24 cellular contexts compared by ENCODE assay signal in the genomic region with DNA sequence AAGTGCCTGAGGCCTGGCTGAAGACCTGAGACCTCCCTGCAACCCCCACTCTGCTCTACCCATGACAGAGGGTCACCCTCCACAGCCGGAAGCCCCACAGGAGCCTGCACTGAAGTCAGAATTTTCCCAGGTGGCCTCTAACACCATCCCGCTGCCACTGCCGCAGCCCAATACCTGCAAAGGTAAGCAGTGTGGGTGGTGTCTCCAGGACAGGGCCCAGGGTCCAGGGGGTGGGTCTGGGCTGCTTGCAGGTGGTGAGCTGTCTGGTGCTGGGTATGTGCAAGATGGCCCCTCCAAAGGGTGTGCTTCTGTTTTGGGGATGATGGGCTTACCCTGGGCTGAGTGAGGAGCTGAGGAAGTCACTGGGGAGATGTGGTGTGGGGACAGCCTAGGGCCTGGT.
DNase-seq lines count a peak whose midpoint lies in the region; ATAC-seq and TF ChIP-seq lines count a peak whose summit lies in the region.
"Had no signal": no experiment of that assay in that cellular context is flagged by ENCODE, and none has a peak within 500 bp of the region (broad histone marks: within the 10 kb centered on the region; RNA-seq: fewer than 3 reads in every experiment).

No MANE protein-coding gene starts in this region.

- no peak overlapping the region for H3K9ac ChIP-seq in neural progenitor cell
- H3K9ac ChIP-seq: BLaER1 treated with 17β-estradiol and CSF1 and Interleukin-3, amounts not matched to agents 10 nM and 100 nM; GM23248 had no signal

- peak; percentile 36 for DNase-seq in H7
- DNase-seq in chondrocyte (ENCODE audit: low spot score) = peak; percentile 86
- no peak for DNase-seq in neural progenitor cell (ENCODE audit: low spot score)
- DNase-seq in spleen = peak; percentile 51
- no peak for DNase-seq in hypothalamus (lab: John Stamatoyannopoulos, UW)
- DNase-seq: 8988T; ACHN; AML-193; BE2C; CD4-positive, alpha-beta T cell; DMS 273 treated with DMSO at 0.1 percent for 48 hours; DMS79; EL; GDM1; GM23248; H9 had no signal

- intact Hi-C loops in spleen (cut with DNase I; ENCODE audit: low total_unique reads) = no loop called here

- H3K9me3 ChIP-seq in neural progenitor cell (ENCODE audit: low read depth) (no peaks in the 10 kb centered on the region), spleen (no peaks in the 10 kb centered on the region)
- H3K9me3 ChIP-seq: A549, BE2C had no signal

- H3K4me1 ChIP-seq in neural progenitor cell (no peaks in the 10 kb centered on the region), spleen (peaks cover 0 to 7% (median 0%) of the 10 kb centered on the region in 6 donors)
- H3K4me1 ChIP-seq: A549 had no signal

- WGBS in spleen, 5 donors = 90 to 100% (median 99%) methylated on average over 1 to 3 of the region's 3 CpGs

- no peak for TF ChIP-seq CTCF in chondrocyte (IDR thresholded peaks at IDR 0.05)
- TF ChIP-seq CTCF in neural progenitor cell (IDR thresholded peaks at IDR 0.05) = no peak
- no peak for TF ChIP-seq CTCF in spleen (IDR thresholded peaks at IDR 0.05 in 8 of 11, conservative IDR thresholded peaks at IDR 0.05 in 3 of 11)

- peaks cover 4% of the 10 kb centered on the region for H3K9me3 Mint-ChIP-seq in chondrocyte (ENCODE audit: low read depth)
- peaks cover 2% of the 10 kb centered on the region for H3K9me3 Mint-ChIP-seq in neural progenitor cell
- H3K9me3 Mint-ChIP-seq: H9 had no signal

- no peak overlapping the region for H2AFZ ChIP-seq in neural progenitor cell (replicated peaks)
- H2AFZ ChIP-seq: GM23248 had no signal

- H3K4me2 ChIP-seq in neural progenitor cell = no peak overlapping the region
- H3K4me2 ChIP-seq: A549; BLaER1 treated with 17β-estradiol and CSF1 and Interleukin-3, amounts not matched to agents 10 nM and 100 nM had no signal

- no peaks in the 10 kb centered on the region for H4K20me1 ChIP-seq in neural progenitor cell (ENCODE audit: low read depth)
- H4K20me1 ChIP-seq: BLaER1 treated with 17β-estradiol and CSF1 and Interleukin-3, amounts not matched to agents 10 nM and 100 nM had no signal

- H3K4me1 Mint-ChIP-seq in chondrocyte (ENCODE audit: low read depth) (peaks cover 20% of the 10 kb centered on the region), neural progenitor cell (peaks cover 25% of the 10 kb centered on the region)
- H3K4me1 Mint-ChIP-seq: CD14-positive monocyte had no signal

- H3K79me2 ChIP-seq in neural progenitor cell (ENCODE audit: low read depth) = no peaks in the 10 kb centered on the region

- no peaks in the 10 kb centered on the region for H3F3A ChIP-seq in neural progenitor cell (ENCODE audit: low read depth)

- H3K4me3 ChIP-seq in H7 (ENCODE audit: insufficient read depth, low read depth, low read length) = no peak overlapping the region
- H3K4me3 ChIP-seq in neural progenitor cell = no peak overlapping the region
- no peak overlapping the region for H3K4me3 ChIP-seq in spleen
- H3K4me3 ChIP-seq: A549; BLaER1 treated with 17β-estradiol and CSF1 and Interleukin-3, amounts not matched to agents 10 nM and 100 nM; GM12878; GM23248 had no signal

- no peaks in the 10 kb centered on the region for H3K27me3 Mint-ChIP-seq in chondrocyte (ENCODE audit: low read depth)
- peaks cover 6% of the 10 kb centered on the region for H3K27me3 Mint-ChIP-seq in neural progenitor cell (ENCODE audit: insufficient read depth, low read depth)
- H3K27me3 Mint-ChIP-seq: CD4-positive, alpha-beta T cell; CD8-positive, alpha-beta memory T cell had no signal

- no peak overlapping the region for H3K27ac ChIP-seq in neural progenitor cell
- no peak overlapping the region for H3K27ac ChIP-seq in spleen
- H3K27ac ChIP-seq: A549; BLaER1 treated with 17β-estradiol and CSF1 and Interleukin-3, amounts not matched to agents 10 nM and 100 nM; GM23248 had no signal

- no peak for ATAC-seq in HG03135 (IDR thresholded peaks at IDR 0.05; ENCODE audit: unreplicated experiment)
- no peak for ATAC-seq in SK-N-SH treated with all-trans-retinoic acid at 6 μM for 48 hours
- ATAC-seq: A549, GM12878, HCT116 had no signal

- H3K27me3 ChIP-seq in H7 (ENCODE audit: control insufficient read depth, insufficient read depth, low read length) (no peaks in the 10 kb centered on the region), neural progenitor cell (no peaks in the 10 kb centered on the region), spleen (replicated peaks in 1 of 7) (no peaks in the 10 kb centered on the region)
- H3K27me3 ChIP-seq: BE2C; BLaER1 treated with 17β-estradiol and CSF1 and Interleukin-3, amounts not matched to agents 10 nM and 100 nM had no signal

- H3K36me3 Mint-ChIP-seq in chondrocyte (ENCODE audit: low read depth) = peaks cover 46% of the 10 kb centered on the region
- H3K36me3 Mint-ChIP-seq in neural progenitor cell = peaks cover 3% of the 10 kb centered on the region
- H3K36me3 Mint-ChIP-seq: CD14-positive monocyte; CD8-positive, alpha-beta memory T cell had no signal

- H3K27ac Mint-ChIP-seq in chondrocyte (ENCODE audit: unreplicated experiment) = no peak overlapping the region
- peak overlapping the region; percentile 30 for H3K27ac Mint-ChIP-seq in neural progenitor cell
- H3K27ac Mint-ChIP-seq: CD14-positive monocyte; CD4-positive, alpha-beta T cell; H9 had no signal

- TF ChIP-seq POLR2A in spleen (IDR thresholded peaks at IDR 0.05) = no peak

- H3K4me3 Mint-ChIP-seq in chondrocyte (ENCODE audit: unreplicated experiment) = no peak overlapping the region
- H3K4me3 Mint-ChIP-seq in neural progenitor cell = no peak overlapping the region
- H3K4me3 Mint-ChIP-seq: CD14-positive monocyte; CD4-positive, alpha-beta T cell; CD8-positive, alpha-beta memory T cell; H9 had no signal

- H3K36me3 ChIP-seq in H7 (replicated peaks; ENCODE audit: control insufficient read depth, insufficient read depth, low read length) (no peaks in the 10 kb centered on the region), neural progenitor cell (no peaks in the 10 kb centered on the region), spleen (peaks cover 0 to 4% (median 0%) of the 10 kb centered on the region in 6 donors)
- H3K36me3 ChIP-seq: BE2C; BLaER1 treated with 17β-estradiol and CSF1 and Interleukin-3, amounts not matched to agents 10 nM and 100 nM had no signal

TF ChIP-seq in SK-N-SH treated with all-trans-retinoic acid at 6 μM for 48 hours, 23 proteins besides CTCF, POLR2A, EP300 and RAD21 (continues in another document):
- TF ChIP-seq ZNF70 (CRISPR knock-in tag; IDR thresholded peaks at IDR 0.05) = no peak
- no peak for TF ChIP-seq ISL1 (CRISPR knock-in tag; IDR thresholded peaks at IDR 0.05)
- no peak for TF ChIP-seq BACH2 (CRISPR knock-in tag; IDR thresholded peaks at IDR 0.05; ENCODE audit: borderline replicate concordance)
- no peak for TF ChIP-seq PPARA (CRISPR knock-in tag; IDR thresholded peaks at IDR 0.05; ENCODE audit: borderline replicate concordance)
- TF ChIP-seq, protein P1, sequence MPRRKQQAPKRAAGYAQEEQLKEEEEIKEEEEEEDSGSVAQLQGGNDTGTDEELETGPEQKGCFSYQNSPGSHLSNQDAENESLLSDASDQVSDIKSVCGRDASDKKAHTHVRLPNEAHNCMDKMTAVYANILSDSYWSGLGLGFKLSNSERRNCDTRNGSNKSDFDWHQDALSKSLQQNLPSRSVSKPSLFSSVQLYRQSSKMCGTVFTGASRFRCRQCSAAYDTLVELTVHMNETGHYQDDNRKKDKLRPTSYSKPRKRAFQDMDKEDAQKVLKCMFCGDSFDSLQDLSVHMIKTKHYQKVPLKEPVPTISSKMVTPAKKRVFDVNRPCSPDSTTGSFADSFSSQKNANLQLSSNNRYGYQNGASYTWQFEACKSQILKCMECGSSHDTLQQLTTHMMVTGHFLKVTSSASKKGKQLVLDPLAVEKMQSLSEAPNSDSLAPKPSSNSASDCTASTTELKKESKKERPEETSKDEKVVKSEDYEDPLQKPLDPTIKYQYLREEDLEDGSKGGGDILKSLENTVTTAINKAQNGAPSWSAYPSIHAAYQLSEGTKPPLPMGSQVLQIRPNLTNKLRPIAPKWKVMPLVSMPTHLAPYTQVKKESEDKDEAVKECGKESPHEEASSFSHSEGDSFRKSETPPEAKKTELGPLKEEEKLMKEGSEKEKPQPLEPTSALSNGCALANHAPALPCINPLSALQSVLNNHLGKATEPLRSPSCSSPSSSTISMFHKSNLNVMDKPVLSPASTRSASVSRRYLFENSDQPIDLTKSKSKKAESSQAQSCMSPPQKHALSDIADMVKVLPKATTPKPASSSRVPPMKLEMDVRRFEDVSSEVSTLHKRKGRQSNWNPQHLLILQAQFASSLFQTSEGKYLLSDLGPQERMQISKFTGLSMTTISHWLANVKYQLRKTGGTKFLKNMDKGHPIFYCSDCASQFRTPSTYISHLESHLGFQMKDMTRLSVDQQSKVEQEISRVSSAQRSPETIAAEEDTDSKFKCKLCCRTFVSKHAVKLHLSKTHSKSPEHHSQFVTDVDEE (CRISPR knock-in tag; IDR thresholded peaks at IDR 0.05) = no peak
- TF ChIP-seq RARB (CRISPR knock-in tag; IDR thresholded peaks at IDR 0.05) = no peak
- TF ChIP-seq, protein P2, sequence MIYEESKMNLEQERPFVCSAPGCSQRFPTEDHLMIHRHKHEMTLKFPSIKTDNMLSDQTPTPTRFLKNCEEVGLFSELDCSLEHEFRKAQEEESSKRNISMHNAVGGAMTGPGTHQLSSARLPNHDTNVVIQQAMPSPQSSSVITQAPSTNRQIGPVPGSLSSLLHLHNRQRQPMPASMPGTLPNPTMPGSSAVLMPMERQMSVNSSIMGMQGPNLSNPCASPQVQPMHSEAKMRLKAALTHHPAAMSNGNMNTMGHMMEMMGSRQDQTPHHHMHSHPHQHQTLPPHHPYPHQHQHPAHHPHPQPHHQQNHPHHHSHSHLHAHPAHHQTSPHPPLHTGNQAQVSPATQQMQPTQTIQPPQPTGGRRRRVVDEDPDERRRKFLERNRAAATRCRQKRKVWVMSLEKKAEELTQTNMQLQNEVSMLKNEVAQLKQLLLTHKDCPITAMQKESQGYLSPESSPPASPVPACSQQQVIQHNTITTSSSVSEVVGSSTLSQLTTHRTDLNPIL (CRISPR knock-in tag; IDR thresholded peaks at IDR 0.05; ENCODE audit: low read depth) = no peak
- TF ChIP-seq, protein P3, sequence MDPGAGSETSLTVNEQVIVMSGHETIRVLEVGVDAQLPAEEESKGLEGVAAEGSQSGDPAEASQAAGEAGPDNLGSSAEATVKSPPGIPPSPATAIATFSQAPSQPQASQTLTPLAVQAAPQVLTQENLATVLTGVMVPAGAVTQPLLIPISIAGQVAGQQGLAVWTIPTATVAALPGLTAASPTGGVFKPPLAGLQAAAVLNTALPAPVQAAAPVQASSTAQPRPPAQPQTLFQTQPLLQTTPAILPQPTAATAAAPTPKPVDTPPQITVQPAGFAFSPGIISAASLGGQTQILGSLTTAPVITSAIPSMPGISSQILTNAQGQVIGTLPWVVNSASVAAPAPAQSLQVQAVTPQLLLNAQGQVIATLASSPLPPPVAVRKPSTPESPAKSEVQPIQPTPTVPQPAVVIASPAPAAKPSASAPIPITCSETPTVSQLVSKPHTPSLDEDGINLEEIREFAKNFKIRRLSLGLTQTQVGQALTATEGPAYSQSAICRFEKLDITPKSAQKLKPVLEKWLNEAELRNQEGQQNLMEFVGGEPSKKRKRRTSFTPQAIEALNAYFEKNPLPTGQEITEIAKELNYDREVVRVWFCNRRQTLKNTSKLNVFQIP (CRISPR knock-in tag; IDR thresholded peaks at IDR 0.05; ENCODE audit: borderline replicate concordance, low read depth) = no peak
- TF ChIP-seq SNAI2 (CRISPR knock-in tag; IDR thresholded peaks at IDR 0.05) = no peak
- no peak for TF ChIP-seq OSR1 (CRISPR knock-in tag; IDR thresholded peaks at IDR 0.05)

Comparison
In these comparisons a context has a peak if more than half of its experiments do, and no peak if none do; other contexts are left out.
1. DNase-seq: peak in H7 (single experiment), chondrocyte (single experiment) and spleen (single experiment); none in neural progenitor cell (single experiment) and hypothalamus (0 of 51).